ENCODE assay signal across 1 cellular context in genomic region chr6:36686668-36687513, GRCh38.
TF ChIP-seq lines count a peak whose summit lies in the region.

No MANE protein-coding gene starts in this region.

TF ChIP-seq in IMR-90, 13 proteins besides CTCF, POLR2A, EP300 and RAD21 (continued from another document):
- 0 out of 2 replicates have a peak, but pooled peaks have one; percentile 1 for TF ChIP-seq USF2 (IDR thresholded peaks at IDR 0.05; ENCODE audit: low read depth, low read length)
